ENCODE assay signal across 9 cellular contexts in the genomic region with DNA sequence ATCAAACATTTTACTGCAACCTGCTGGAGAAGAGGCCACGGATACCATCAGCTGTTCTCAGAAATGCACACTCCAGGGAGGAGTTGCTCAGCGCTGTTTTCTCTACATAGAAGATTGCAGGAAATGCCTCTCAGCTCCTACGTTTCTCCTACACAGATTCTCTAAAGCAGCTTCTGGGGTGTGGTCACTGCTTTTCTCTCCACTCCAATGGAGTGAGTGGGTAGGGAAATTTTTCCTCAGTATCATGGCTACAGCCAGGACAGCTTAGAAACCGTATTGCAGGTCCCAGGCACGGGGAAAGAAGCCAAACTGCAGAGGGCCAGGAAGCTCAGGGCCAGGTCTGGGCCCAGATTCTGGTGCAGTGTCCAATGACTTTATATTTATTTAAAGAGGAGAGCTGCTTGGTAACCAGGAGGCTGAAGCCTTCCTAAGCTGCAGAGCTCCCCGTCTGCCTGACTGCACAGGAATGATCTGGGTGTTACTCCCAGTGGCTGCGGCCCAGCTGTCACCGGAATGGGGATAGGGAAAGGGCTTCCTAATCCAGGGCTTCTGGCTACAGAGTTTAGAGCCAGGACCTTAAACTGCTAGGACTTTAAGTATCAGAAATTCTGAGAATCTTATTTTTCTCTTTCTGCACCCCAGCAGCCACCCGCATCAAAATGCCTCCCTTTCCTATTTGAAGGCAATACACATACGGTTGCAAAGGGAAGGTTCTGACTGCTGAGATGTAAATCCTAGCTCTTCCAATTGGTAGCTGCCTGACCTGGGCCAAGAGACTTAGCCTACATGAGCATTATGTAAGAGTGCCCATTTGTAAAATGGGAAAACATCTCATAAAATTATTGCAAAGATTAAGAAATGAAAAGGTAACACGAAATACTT. TPM values are rescaled to one million over a fixed set of nuclear protein-coding genes. Genes with fewer than 3 reads are reported as not detected.
A peak's percentile ranks its signal among the peaks of the same experiment; 100 is the strongest.
DNase-seq lines count a peak whose midpoint lies in the region; ATAC-seq and TF ChIP-seq lines count a peak whose summit lies in the region.
"Had no signal": no experiment of that assay in that cellular context is flagged by ENCODE, and none has a peak within 500 bp of the region (broad histone marks: within the 10 kb centered on the region; RNA-seq: fewer than 3 reads in every experiment).

No MANE protein-coding gene starts in this region.

- TF ChIP-seq CTCF in omental fat pad (IDR thresholded peaks at IDR 0.05) = no peak

- no peaks in the 10 kb centered on the region for H3K27me3 Mint-ChIP-seq in activated CD4-positive, alpha-beta T cell treated with anti-CD3 and anti-CD28 coated beads, Interleukin-2, amount 10 ng/mL, durations not matched to agents 24 days and 14 days
- H3K27me3 Mint-ChIP-seq in activated CD4-positive, alpha-beta memory T cell treated with anti-CD3 and anti-CD28 coated beads for 36 hours = no peaks in the 10 kb centered on the region
- H3K27me3 Mint-ChIP-seq: central memory CD8-positive, alpha-beta T cell had no signal

- H3K9me3 ChIP-seq in neuron (ENCODE audit: low read length) = no peaks in the 10 kb centered on the region

- CTCF ChIA-PET in activated CD4-positive, alpha-beta memory T cell treated with anti-CD3 and anti-CD28 coated beads for 36 hours (lab: Charles Lee) = interaction anchor here (1.0 to 2.5 kb wide), 8 partner anchors 9 to 479 kb away, joined by 3 to 12 read pairs (median 4); a partner anchor contains a TSS

- no peaks in the 10 kb centered on the region for H3K27me3 ChIP-seq in neuron (ENCODE audit: insufficient read depth, low read length)

- H3K27ac Mint-ChIP-seq in activated CD4-positive, alpha-beta T cell treated with anti-CD3 and anti-CD28 coated beads, Interleukin-2, amount 10 ng/mL, durations not matched to agents 24 days and 14 days = peak overlapping the region; percentile 98
- H3K27ac Mint-ChIP-seq in activated CD4-positive, alpha-beta memory T cell treated with anti-CD3 and anti-CD28 coated beads for 36 hours = peak overlapping the region; percentile 95

- POLR2A ChIA-PET in activated CD4-positive, alpha-beta memory T cell treated with anti-CD3 and anti-CD28 coated beads for 36 hours (lab: Charles Lee) = interaction anchor here (0.6 to 2.6 kb wide), 9 partner anchors 8 to 480 kb away, joined by 3 to 8 read pairs (median 4); a partner anchor contains a TSS

- ATAC-seq in omental fat pad (ENCODE audit: low FRiP score) = no peak
- no peak for ATAC-seq in GM18861 (IDR thresholded peaks at IDR 0.05; ENCODE audit: unreplicated experiment)

- H3K9me3 Mint-ChIP-seq in activated CD4-positive, alpha-beta T cell treated with anti-CD3 and anti-CD28 coated beads, Interleukin-2, amount 10 ng/mL, durations not matched to agents 24 days and 14 days = no peaks in the 10 kb centered on the region
- H3K9me3 Mint-ChIP-seq in activated CD4-positive, alpha-beta memory T cell treated with anti-CD3 and anti-CD28 coated beads for 36 hours = no peaks in the 10 kb centered on the region
- H3K9me3 Mint-ChIP-seq: central memory CD8-positive, alpha-beta T cell had no signal

- intact Hi-C loops in activated CD4-positive, alpha-beta T cell treated with anti-CD3 and anti-CD28 coated beads, Interleukin-2, amount 10 ng/mL, durations not matched to agents 24 days and 14 days (cut with micrococcal nuclease) = loop anchor here (2.0 to 5.0 kb wide), 3 partner anchors 46 to 1076 kb away; a partner anchor contains a TSS
- intact Hi-C loops in activated CD4-positive, alpha-beta memory T cell treated with anti-CD3 and anti-CD28 coated beads for 36 hours (cut with micrococcal nuclease) = loop anchor here (2.0 to 5.0 kb wide), 2 partner anchors 331 to 398 kb away; a partner anchor contains a TSS

- peak overlapping the region; percentile 87 for H3K4me3 ChIP-seq in neuron (ENCODE audit: low read length)

- peaks cover 32% of the 10 kb centered on the region for H3K4me1 Mint-ChIP-seq in activated CD4-positive, alpha-beta T cell treated with anti-CD3 and anti-CD28 coated beads, Interleukin-2, amount 10 ng/mL, durations not matched to agents 24 days and 14 days
- peaks cover 32% of the 10 kb centered on the region for H3K4me1 Mint-ChIP-seq in activated CD4-positive, alpha-beta memory T cell treated with anti-CD3 and anti-CD28 coated beads for 36 hours (ENCODE audit: low read depth)

- H2AFZ ChIP-seq in neuron (ENCODE audit: low read depth, low read length) = peak overlapping the region; percentile 90

- no peaks in the 10 kb centered on the region for H3K36me3 Mint-ChIP-seq in activated CD4-positive, alpha-beta T cell treated with anti-CD3 and anti-CD28 coated beads, Interleukin-2, amount 10 ng/mL, durations not matched to agents 24 days and 14 days (ENCODE audit: low read depth)
- peaks cover 2% of the 10 kb centered on the region for H3K36me3 Mint-ChIP-seq in activated CD4-positive, alpha-beta memory T cell treated with anti-CD3 and anti-CD28 coated beads for 36 hours

- peak overlapping the region; percentile 75 for H3K4me3 Mint-ChIP-seq in activated CD4-positive, alpha-beta T cell treated with anti-CD3 and anti-CD28 coated beads, Interleukin-2, amount 10 ng/mL, durations not matched to agents 24 days and 14 days
- H3K4me3 Mint-ChIP-seq in activated CD4-positive, alpha-beta memory T cell treated with anti-CD3 and anti-CD28 coated beads for 36 hours = peak overlapping the region; percentile 96

- no peaks in the 10 kb centered on the region for H3K36me3 ChIP-seq in neuron (ENCODE audit: insufficient read depth, low read length)

- peaks cover 36% of the 10 kb centered on the region for H3K4me1 ChIP-seq in neuron (ENCODE audit: insufficient read depth, low read length)

- peak; percentile 72 for DNase-seq in activated CD4-positive, alpha-beta T cell treated with anti-CD3 and anti-CD28 coated beads, Interleukin-2, amount 10 ng/mL, durations not matched to agents 24 days and 14 days
- DNase-seq in activated CD4-positive, alpha-beta T cell treated with anti-CD3 and anti-CD28 coated beads for 48 hours = no peak
- DNase-seq in activated CD4-positive, alpha-beta memory T cell treated with anti-CD3 and anti-CD28 coated beads for 36 hours = peak; percentile 19
- peak; percentile 68 for DNase-seq in globus pallidus (ENCODE audit: low spot score)
- no peak for DNase-seq in omental fat pad (ENCODE audit: low spot score)
- DNase-seq in NOMO-1 (lab: John Stamatoyannopoulos, UW; ENCODE audit: unreplicated experiment in 2 of 2) = no peak

RNA-seq across cellular contexts. Expression of a gene that starts 1.4 kb away (rescaled TPM):
- 240 and 249 TPM in 2 replicates for total RNA-seq in activated CD4-positive, alpha-beta T cell treated with anti-CD3 and anti-CD28 coated beads, Interleukin-2, amount 10 ng/mL, durations not matched to agents 24 days and 14 days
- 100 to 1,000 TPM; 228 TPM for total RNA-seq in activated CD4-positive, alpha-beta memory T cell treated with anti-CD3 and anti-CD28 coated beads for 36 hours
- 100 to 1,000 TPM; 231 to 381 (median 300) TPM for total RNA-seq in omental fat pad

RNA-seq across cellular contexts. Expression of a gene that starts 46.5 kb away (rescaled TPM):
- total RNA-seq in activated CD4-positive, alpha-beta T cell treated with anti-CD3 and anti-CD28 coated beads, Interleukin-2, amount 10 ng/mL, durations not matched to agents 24 days and 14 days = 53.3 and 54.1 TPM in 2 replicates
- total RNA-seq in activated CD4-positive, alpha-beta memory T cell treated with anti-CD3 and anti-CD28 coated beads for 36 hours = 10 to 100 TPM; 55.6 to 57.0 TPM
- 10 to 100 TPM; 13.0 to 22.4 (median 19.9) TPM for total RNA-seq in omental fat pad

Comparison
In these comparisons a context has a peak if more than half of its experiments do, and no peak if none do; other contexts are left out.
1. DNase-seq: peak in activated CD4-positive, alpha-beta T cell treated with anti-CD3 and anti-CD28 coated beads, Interleukin-2, amount 10 ng/mL, durations not matched to agents 24 days and 14 days (single experiment), activated CD4-positive, alpha-beta memory T cell treated with anti-CD3 and anti-CD28 coated beads for 36 hours (single experiment) and globus pallidus (single experiment); none in activated CD4-positive, alpha-beta T cell treated with anti-CD3 and anti-CD28 coated beads for 48 hours (single experiment), omental fat pad (single experiment) and NOMO-1 (0 of 2).